In genomic region chr9:70258692-70259511, GRCh38 we compare ENCODE assay signal across 8 cellular contexts. TPM values are rescaled to one million over a fixed set of nuclear protein-coding genes. Genes with fewer than 3 reads are reported as not detected.
DNase-seq lines count a peak whose midpoint lies in the region; ATAC-seq and TF ChIP-seq lines count a peak whose summit lies in the region.

TSS of gene SMC5 (plus strand) at chr9:70258978. CDS start at chr9:70259079, 101 bp downstream.

- H3K79me2 ChIP-seq in H9 (ENCODE audit: insufficient read depth, low read length), result peaks cover 19% of the 10 kb centered on the region; the same call in 1 of the 2 replicates

- peak within 1 kb of the TSS; percentile 89 to 97 for H3K4me3 Mint-ChIP-seq in H9
- H3K4me3 Mint-ChIP-seq in natural killer cell, result peak within 1 kb of the TSS; percentile 94

- H3K27me3 Mint-ChIP-seq in H9 (ENCODE audit: low read depth), result peaks cover 2% of the 10 kb centered on the region; the same call in 1 of the 2 replicates
- H3K27me3 Mint-ChIP-seq in natural killer cell (ENCODE audit: low read depth in 2 of 2), result no peaks in the 10 kb centered on the region

- H2BK15ac ChIP-seq in H9 (ENCODE audit: low read depth, low read length), result no peak within 1 kb of the TSS

- no peak within 1 kb of the TSS for H3K27ac ChIP-seq in H9 (ENCODE audit: insufficient read length, low read depth, low read length)

- H2BK5ac ChIP-seq in H9 (ENCODE audit: insufficient read length, low read length), result no peak within 1 kb of the TSS

- peak; percentile 90 for DNase-seq in ELR (ENCODE audit: low read depth)
- peak; percentile 90 for DNase-seq in H9
- peak; percentile 91 for DNase-seq in M059J (ENCODE audit: low read depth)
- DNase-seq in activated T-helper 9 cell treated with anti-CD3 and anti-CD28 coated beads, Interleukin-2, amount 50 U/mL, for 16 hours (ENCODE audit: low read depth), result peak; percentile 83
- peak; percentile 91 for DNase-seq in fibroblast of peridontal ligament (ENCODE audit: extremely low read depth)
- peak; percentile 90 for DNase-seq in natural killer cell
- peak; percentile 82 to 94 (median 86) for DNase-seq in stimulated activated naive CD4-positive, alpha-beta T cell (lab: John Stamatoyannopoulos, UW)

- peak; percentile 88 to 96 (median 91) for ATAC-seq in natural killer cell

- peaks cover 4% of the 10 kb centered on the region for H3K23me2 ChIP-seq in H9 (ENCODE audit: insufficient read length, low read depth, low read length, poor library complexity, severe bottlenecking)

- peak within 1 kb of the TSS; percentile 25 for H2BK12ac ChIP-seq in H9 (ENCODE audit: insufficient read length, low read depth, low read length)

- peak within 1 kb of the TSS; percentile 94 for H2AFZ ChIP-seq in H9 (ENCODE audit: low read length)

- H3K23ac ChIP-seq in H9 (ENCODE audit: insufficient read length, low read depth, low read length), result no peak within 1 kb of the TSS

- H2BK20ac ChIP-seq in H9 (ENCODE audit: low read depth, low read length, poor library complexity, severe bottlenecking), result no peak within 1 kb of the TSS

- H3K9me3 ChIP-seq in H9 (ENCODE audit: control insufficient read depth, low read depth, low read length), result no peaks in the 10 kb centered on the region

- H4K91ac ChIP-seq in H9 (ENCODE audit: insufficient read length, low read depth, low read length), result no peak within 1 kb of the TSS

- TF ChIP-seq CTCF in H9 (conservative IDR thresholded peaks at IDR 0.05) (no peak), natural killer cell (IDR thresholded peaks at IDR 0.05) (no peak)

- H3K27ac Mint-ChIP-seq in H9 (peak within 1 kb of the TSS; percentile 85 to 95 (median 88)), natural killer cell (peak within 1 kb of the TSS; percentile 90 to 94)

- peak within 1 kb of the TSS; percentile 93 for H3K14ac ChIP-seq in H9 (ENCODE audit: insufficient read depth, low read length)

- intact Hi-C loops in natural killer cell (cut with micrococcal nuclease), result loop anchor here (2.0 kb wide), 2 partner anchors 160 to 500 kb away; no protein-coding TSS in a partner anchor

- H3K27me3 ChIP-seq in H9 (ENCODE audit: insufficient read depth, low read length), result no peaks in the 10 kb centered on the region

- H3T11ph ChIP-seq in H9 (ENCODE audit: low read length), result no peak within 1 kb of the TSS

- no peak within 1 kb of the TSS; the same call in 1 of the 2 replicates for H3K4ac ChIP-seq in H9 (ENCODE audit: low read depth, low read length)

- no peak within 1 kb of the TSS for H2BK120ac ChIP-seq in H9 (ENCODE audit: low read depth, low read length, poor library complexity, severe bottlenecking)

- H3K36me3 Mint-ChIP-seq in H9 (ENCODE audit: insufficient read depth in 1 of 3, low read depth in 3 of 3) (peaks cover 14 to 20% (median 18%) of the 10 kb centered on the region in 3 experiments), natural killer cell (no peaks in the 10 kb centered on the region)

- H3K4me2 ChIP-seq in H9 (ENCODE audit: insufficient read depth, insufficient read length, low read length), result peak within 1 kb of the TSS; percentile 92

- H3K9me3 Mint-ChIP-seq in H9 (no peaks in the 10 kb centered on the region), natural killer cell (no peaks in the 10 kb centered on the region)

- peak within 1 kb of the TSS; percentile 87 for H3K9ac ChIP-seq in H9 (ENCODE audit: extremely low read depth, insufficient read length, low read length)

- H4K5ac ChIP-seq in H9 (ENCODE audit: insufficient read length, low read depth, low read length), result peak within 1 kb of the TSS; percentile 63

- no peak within 1 kb of the TSS for H3K56ac ChIP-seq in H9 (ENCODE audit: insufficient read length, low read depth, low read length)

- no peak within 1 kb of the TSS for H4K8ac ChIP-seq in H9 (replicated peaks; ENCODE audit: insufficient read length, low read depth, low read length)

- no peak within 1 kb of the TSS for H2AK5ac ChIP-seq in H9 (ENCODE audit: insufficient read length, low read length)

- no peaks in the 10 kb centered on the region for H4K20me1 ChIP-seq in H9 (ENCODE audit: control insufficient read depth, insufficient read depth, insufficient read length)

- peak; percentile 97 for TF ChIP-seq POLR2A in Raji (IDR thresholded peaks at IDR 0.05; ENCODE audit: insufficient read depth, low read depth, low read length)

- WGBS in H9 (ENCODE audit: extremely low coverage, insufficient read length, low lambda C conversion rate), result no CpG with 5 or more reads among the region's 75 CpGs

- peaks cover 9% of the 10 kb centered on the region for H3K79me1 ChIP-seq in H9 (ENCODE audit: insufficient read depth, low read depth, low read length, poor library complexity, severe bottlenecking)

- peaks cover 45 to 50% of the 10 kb centered on the region in 2 experiments for H3K4me1 Mint-ChIP-seq in H9
- H3K4me1 Mint-ChIP-seq in natural killer cell, result peaks cover 42 to 46% of the 10 kb centered on the region in 2 donors

- no peaks in the 10 kb centered on the region for H3K4me1 ChIP-seq in H9 (ENCODE audit: insufficient read depth, low read length)

- H3K18ac ChIP-seq in H9 (ENCODE audit: insufficient read length, low read depth, low read length), result peak within 1 kb of the TSS; percentile 77

RNA-seq across cellular contexts. Expression of gene SMC5, which starts in this region (rescaled TPM):
- total RNA-seq in H9 (2021), result 27.6 and 29.6 TPM in 2 replicates
- 19.8 and 21.4 TPM in 2 replicates for total RNA-seq in M059J (2014; rRNA removed; shearing (Covaris generic))
- total RNA-seq in natural killer cell, result 10 to 100 TPM; 35.0 to 41.0 (median 40.9) TPM
